ENCODE assay signal across 8 cellular contexts in the genomic region with DNA sequence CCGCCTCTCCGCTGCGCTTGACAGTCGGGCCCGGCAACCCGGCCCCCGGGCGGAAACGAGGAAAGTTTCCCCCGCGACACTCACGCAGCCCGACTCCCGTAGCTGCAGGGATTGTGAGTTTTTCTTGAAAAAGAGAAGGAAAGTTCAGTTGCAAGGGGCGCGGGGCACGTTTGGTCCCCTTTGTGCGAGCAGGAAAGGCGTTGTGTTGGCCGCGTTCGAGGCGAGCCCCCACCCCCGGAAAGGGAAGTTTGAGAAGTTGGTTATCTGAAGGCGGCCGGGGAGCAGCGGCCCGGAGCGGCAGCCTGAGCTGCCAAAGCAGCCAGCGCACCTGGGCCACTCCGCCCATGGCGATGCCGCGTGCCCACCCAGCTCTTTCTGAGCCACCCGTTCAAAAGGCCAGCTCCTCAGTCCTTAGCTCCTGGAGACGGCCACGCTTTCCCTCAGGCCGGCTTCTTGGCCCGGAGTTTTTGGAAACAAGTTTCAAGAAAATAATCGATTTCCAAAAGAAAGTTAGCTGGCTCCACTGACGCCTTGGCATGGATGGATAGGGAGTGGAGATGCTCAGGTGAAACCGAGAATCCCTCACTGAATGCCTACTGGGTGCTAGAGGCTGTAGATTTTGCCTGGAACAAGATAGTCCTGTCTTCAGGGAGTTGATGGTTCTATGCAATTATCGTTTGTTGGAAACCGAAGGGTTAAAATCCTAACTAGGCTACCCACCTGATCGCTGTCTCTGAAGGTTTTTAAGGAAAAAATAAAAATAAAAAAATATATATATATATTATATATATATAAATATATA. TPM values are rescaled to one million over a fixed set of nuclear protein-coding genes. Genes with fewer than 3 reads are reported as not detected.
A peak's percentile ranks its signal among the peaks of the same experiment; 100 is the strongest.
DNase-seq lines count a peak whose midpoint lies in the region; ATAC-seq, FAIRE-seq and TF ChIP-seq lines count a peak whose summit lies in the region.

No MANE protein-coding gene starts in this region.

- H3K4ac ChIP-seq in H1 (replicated peaks; ENCODE audit: insufficient read length, low read depth, low read length): no peak overlapping the region

- peak overlapping the region; percentile 91 for H4K8ac ChIP-seq in H1 (ENCODE audit: extremely low read depth, insufficient read depth, low read length)

- H4K91ac ChIP-seq in H1 (replicated peaks; ENCODE audit: insufficient read length, low read length): peak overlapping the region; percentile 20

- no peak for TF ChIP-seq RAD21 in H1 (IDR thresholded peaks at IDR 0.05 in 1 of 2, conservative IDR thresholded peaks at IDR 0.05 in 1 of 2; ENCODE audit: low read depth in 2 of 2, low read length in 2 of 2)

- H3K18ac ChIP-seq in H1 (ENCODE audit: extremely low read depth, low read length): peak overlapping the region; percentile 84; the same call in 1 of the 2 replicates

- H3K4me3 ChIP-seq in MG63: peak overlapping the region; percentile 78
- H3K4me3 ChIP-seq in H1 (ENCODE audit: extremely low read depth in 1 of 4, insufficient read depth in 2 of 4, low read depth in 3 of 4, low read length in 4 of 4): peak overlapping the region; percentile 68 to 93 (median 75)
- peak overlapping the region; percentile 94 for H3K4me3 ChIP-seq in mononuclear cell (ENCODE audit: low read length)

- no peak overlapping the region; the same call in 1 of the 2 replicates for H2AK5ac ChIP-seq in H1 (ENCODE audit: low read depth, low read length)

- POLR2A ChIA-PET in H1 (lab: Charles Lee; ENCODE audit: partially characterized antibody): interaction anchor here (0.6 to 1.6 kb wide), 7 partner anchors 9 to 89 kb away, joined by 3 to 4 read pairs (median 3); no protein-coding TSS in a partner anchor

- peak in 1 of 2 experiments; percentile 10; a peak in 1 of 3 replicates for TF ChIP-seq POLR2A in H1 (IDR thresholded peaks at IDR 0.05; ENCODE audit: control extremely low read depth in 1 of 2, low read depth in 2 of 2, low read length in 2 of 2)

- H2AFZ ChIP-seq in H1 (ENCODE audit: low read length): peak overlapping the region; percentile 32; the same call in 1 of the 2 replicates

- H3K79me1 ChIP-seq in H1 (ENCODE audit: low read depth, low read length): peaks cover 10% of the 10 kb centered on the region

- H3K9me3 ChIP-seq in MG63 (no peaks in the 10 kb centered on the region), H1 (ENCODE audit: insufficient read depth in 2 of 2, low read depth in 1 of 2, low read length in 1 of 2) (no peaks in the 10 kb centered on the region), mononuclear cell (ENCODE audit: low read depth, low read length) (no peaks in the 10 kb centered on the region)

- no peak overlapping the region for H3K23ac ChIP-seq in H1 (ENCODE audit: insufficient read length)

- H2BK5ac ChIP-seq in H1 (ENCODE audit: low read depth, low read length): peak overlapping the region; percentile 62; the same call in 1 of the 2 replicates

- no peak for TF ChIP-seq EP300 in H1 (IDR thresholded peaks at IDR 0.05; ENCODE audit: borderline replicate concordance in 1 of 2, low read depth in 2 of 2, low read length in 2 of 2)

- H2BK15ac ChIP-seq in H1 (ENCODE audit: low read length): no peak overlapping the region

- 5% methylated on average over 42 of the region's 45 CpGs; no CpG with 5 or more reads in 1 of the 2 experiments for WGBS in H1 (ENCODE audit: extremely low coverage in 1 of 2, insufficient coverage in 1 of 2, insufficient read length in 1 of 2, insufficient replicate concordance in 2 of 2, low coverage in 1 of 2, low lambda C conversion rate in 2 of 2, missing lambda C conversion rate in 1 of 2), 2 experiments

- H3K23me2 ChIP-seq in H1 (ENCODE audit: low read depth, low read length): peaks cover 6% of the 10 kb centered on the region; the same call in 1 of the 2 replicates

- H3K4me1 Mint-ChIP-seq in stimulated activated effector memory CD8-positive, alpha-beta T cell treated with anti-CD3 and anti-CD28 coated beads, Interleukin-12 subunit alpha, Interleukin-12 subunit beta, amount 100 ng/mL, for 72 hours: peaks cover 56% of the 10 kb centered on the region

- no peak for TF ChIP-seq CTCF in H1 (IDR thresholded peaks at IDR 0.05; ENCODE audit: control extremely low read depth in 1 of 3, insufficient read depth in 1 of 3, low read depth in 1 of 3, low read length in 3 of 3)

- peak; percentile 59 for DNase-seq in ELF-1 (ENCODE audit: low read depth, low spot score)
- peak; percentile 5 for DNase-seq in H4 (ENCODE audit: low spot score)
- peak; percentile 53 for DNase-seq in MG63
- peak; percentile 50 to 59 for DNase-seq in activated CD4-positive, alpha-beta T cell treated with anti-CD3 and anti-CD28 coated beads, Interleukin-2, amount 50 U/mL, for 4 hours
- DNase-seq in H1 (ENCODE audit: low read depth in 1 of 2, low spot score in 2 of 2): peak in 1 of 2 experiments; percentile 68
- peak; percentile 51 to 84 for DNase-seq in stimulated activated effector memory CD8-positive, alpha-beta T cell treated with anti-CD3 and anti-CD28 coated beads, Interleukin-12 subunit alpha, Interleukin-12 subunit beta, amount 100 ng/mL, for 72 hours (ENCODE audit: low spot score in 2 of 2)
- no peak for DNase-seq in hippocampal formation (lab: John Stamatoyannopoulos, UW)

- no peak for FAIRE-seq in H1 (lab: Jason Lieb, UNC)

- H2BK12ac ChIP-seq in H1 (ENCODE audit: low read depth, low read length): no peak overlapping the region

- H3K27ac Mint-ChIP-seq in stimulated activated effector memory CD8-positive, alpha-beta T cell treated with anti-CD3 and anti-CD28 coated beads, Interleukin-12 subunit alpha, Interleukin-12 subunit beta, amount 100 ng/mL, for 72 hours: peak overlapping the region; percentile 89

- H4K20me1 ChIP-seq in H1 (replicated peaks in 1 of 2; ENCODE audit: control insufficient read depth in 1 of 2, insufficient read depth in 2 of 2, low read length in 2 of 2): peaks cover 0 to 3% of the 10 kb centered on the region in 2 experiments

- H2BK120ac ChIP-seq in H1 (replicated peaks; ENCODE audit: low read depth, low read length): no peak overlapping the region

- H3K36me3 Mint-ChIP-seq in stimulated activated effector memory CD8-positive, alpha-beta T cell treated with anti-CD3 and anti-CD28 coated beads, Interleukin-12 subunit alpha, Interleukin-12 subunit beta, amount 100 ng/mL, for 72 hours: peaks cover 63% of the 10 kb centered on the region

- H3K56ac ChIP-seq in H1 (replicated peaks; ENCODE audit: insufficient read length, low read depth, low read length): peak overlapping the region; percentile 55

- H3K4me1 ChIP-seq in H1 (replicated peaks in 1 of 4; ENCODE audit: control insufficient read depth in 3 of 4, insufficient read depth in 4 of 4, low read length in 3 of 4): peaks cover 0 to 7% (median 2%) of the 10 kb centered on the region in 4 experiments; a peak in 5 of 7 replicates
- H3K4me1 ChIP-seq in mononuclear cell (ENCODE audit: insufficient read depth, low read length): peaks cover 65% of the 10 kb centered on the region

- CTCF ChIA-PET in H1 (lab: Charles Lee; ENCODE audit: partially characterized antibody): no interaction called here

- peak overlapping the region; percentile 56 to 74 (median 61) for H3K9ac ChIP-seq in H1 (replicated peaks in 1 of 4; ENCODE audit: extremely low read depth in 1 of 4, low read depth in 3 of 4, low read length in 3 of 4)

- no peaks in the 10 kb centered on the region for H3K36me3 ChIP-seq in MG63
- H3K36me3 ChIP-seq in H1 (ENCODE audit: control insufficient read depth in 2 of 4, insufficient read depth in 4 of 4, low read length in 3 of 4): no peaks in the 10 kb centered on the region

- H3K14ac ChIP-seq in H1 (ENCODE audit: insufficient read length): no peak overlapping the region

- no peaks in the 10 kb centered on the region for H3K9me3 Mint-ChIP-seq in stimulated activated effector memory CD8-positive, alpha-beta T cell treated with anti-CD3 and anti-CD28 coated beads, Interleukin-12 subunit alpha, Interleukin-12 subunit beta, amount 100 ng/mL, for 72 hours

- peak overlapping the region; percentile 79 to 96 for H3K4me2 ChIP-seq in H1 (ENCODE audit: insufficient read depth in 1 of 2, low read depth in 2 of 2, low read length in 2 of 2)

- no peak overlapping the region for H3K27ac ChIP-seq in H1 (ENCODE audit: low read depth, low read length)

- H3K79me2 ChIP-seq in H1 (ENCODE audit: control insufficient read depth in 1 of 2, insufficient read depth in 2 of 2, low read length in 2 of 2): peaks cover 4 to 49% of the 10 kb centered on the region in 2 experiments

- peak overlapping the region; percentile 5 for H4K5ac ChIP-seq in H1 (ENCODE audit: insufficient read length, low read depth, low read length)

- H3K27me3 ChIP-seq in MG63 (no peaks in the 10 kb centered on the region), H1 (replicated peaks in 1 of 4; ENCODE audit: control insufficient read depth in 3 of 4, extremely low read depth in 1 of 4, insufficient read depth in 3 of 4, low read length in 3 of 4) (peaks cover 0 to 3% (median 0%) of the 10 kb centered on the region in 4 experiments; a peak in 1 of 7 replicates), mononuclear cell (ENCODE audit: insufficient read depth, low read length) (no peaks in the 10 kb centered on the region)

- H3K4me3 Mint-ChIP-seq in stimulated activated effector memory CD8-positive, alpha-beta T cell treated with anti-CD3 and anti-CD28 coated beads, Interleukin-12 subunit alpha, Interleukin-12 subunit beta, amount 100 ng/mL, for 72 hours: peak overlapping the region; percentile 82

- no peak overlapping the region for H2BK20ac ChIP-seq in H1 (ENCODE audit: low read length)

- peak; percentile 51 for ATAC-seq in stimulated activated effector memory CD8-positive, alpha-beta T cell treated with anti-CD3 and anti-CD28 coated beads, Interleukin-12 subunit alpha, Interleukin-12 subunit beta, amount 100 ng/mL, for 72 hours

RNA-seq across cellular contexts. Expression of gene TGFBR2, which starts 0.8 kb away (rescaled TPM):
- 9.0 and 13.4 TPM in 2 replicates for total RNA-seq in H4 (2014; rRNA removed; shearing (Covaris generic))
- 28.9 and 32.1 TPM in 2 replicates for total RNA-seq in MG63 (2014; rRNA removed; shearing (Covaris generic); ENCODE audit: low replicate concordance)
- total RNA-seq in H1 (2021; fragmentation: NEBNext Ultra II Directional; extraction: Animal tissue kit (Norgen Biotek cat#: 25700)): 6.7 and 7.4 TPM in 2 replicates
- polyA plus RNA-seq in H1 (2011; rRNA removed): 3.6 and 4.2 TPM in 2 replicates
- polyA plus RNA-seq in H1 (2011; cell fraction: cytosol; rRNA removed): 4.2 TPM
- polyA plus RNA-seq in H1 (2011; cell fraction: nucleus; rRNA removed): 5.1 TPM
- polyA plus RNA-seq in H1 (2012, experiment 1 of 2): 3.4 to 4.3 TPM (median 4.2 TPM) in 4 replicates
- polyA plus RNA-seq in H1 (2012, experiment 2 of 2): 0.56 TPM
- 9.3 TPM for polyA plus RNA-seq in H1 (2013, experiment 1 of 2)
- 11.1 TPM for polyA plus RNA-seq in H1 (2013, experiment 2 of 2)
- 16.0 and 17.2 TPM in 2 replicates for polyA minus RNA-seq in H1 (2011; rRNA and poly(A)+ RNA removed)
- polyA minus RNA-seq in H1 (2011; cell fraction: cytosol; rRNA and poly(A)+ RNA removed): 4.8 TPM
- 15.0 TPM for polyA minus RNA-seq in H1 (2011; cell fraction: nucleus; rRNA and poly(A)+ RNA removed)
- 209 TPM for total RNA-seq in mononuclear cell

Comparison
In these comparisons a context has a peak if more than half of its experiments do, and no peak if none do; other contexts are left out.
1. DNase-seq: peak in ELF-1 (single experiment), H4 (single experiment), MG63 (single experiment), activated CD4-positive, alpha-beta T cell treated with anti-CD3 and anti-CD28 coated beads, Interleukin-2, amount 50 U/mL, for 4 hours (2 of 2) and stimulated activated effector memory CD8-positive, alpha-beta T cell treated with anti-CD3 and anti-CD28 coated beads, Interleukin-12 subunit alpha, Interleukin-12 subunit beta, amount 100 ng/mL, for 72 hours (2 of 2); none in hippocampal formation (0 of 2).
2. Peak in every context shown above with its lines, with median percentiles within 50 percentile points of each other: H3K4me3 ChIP-seq.